8 cellular contexts compared by ENCODE assay signal in the genomic region with DNA sequence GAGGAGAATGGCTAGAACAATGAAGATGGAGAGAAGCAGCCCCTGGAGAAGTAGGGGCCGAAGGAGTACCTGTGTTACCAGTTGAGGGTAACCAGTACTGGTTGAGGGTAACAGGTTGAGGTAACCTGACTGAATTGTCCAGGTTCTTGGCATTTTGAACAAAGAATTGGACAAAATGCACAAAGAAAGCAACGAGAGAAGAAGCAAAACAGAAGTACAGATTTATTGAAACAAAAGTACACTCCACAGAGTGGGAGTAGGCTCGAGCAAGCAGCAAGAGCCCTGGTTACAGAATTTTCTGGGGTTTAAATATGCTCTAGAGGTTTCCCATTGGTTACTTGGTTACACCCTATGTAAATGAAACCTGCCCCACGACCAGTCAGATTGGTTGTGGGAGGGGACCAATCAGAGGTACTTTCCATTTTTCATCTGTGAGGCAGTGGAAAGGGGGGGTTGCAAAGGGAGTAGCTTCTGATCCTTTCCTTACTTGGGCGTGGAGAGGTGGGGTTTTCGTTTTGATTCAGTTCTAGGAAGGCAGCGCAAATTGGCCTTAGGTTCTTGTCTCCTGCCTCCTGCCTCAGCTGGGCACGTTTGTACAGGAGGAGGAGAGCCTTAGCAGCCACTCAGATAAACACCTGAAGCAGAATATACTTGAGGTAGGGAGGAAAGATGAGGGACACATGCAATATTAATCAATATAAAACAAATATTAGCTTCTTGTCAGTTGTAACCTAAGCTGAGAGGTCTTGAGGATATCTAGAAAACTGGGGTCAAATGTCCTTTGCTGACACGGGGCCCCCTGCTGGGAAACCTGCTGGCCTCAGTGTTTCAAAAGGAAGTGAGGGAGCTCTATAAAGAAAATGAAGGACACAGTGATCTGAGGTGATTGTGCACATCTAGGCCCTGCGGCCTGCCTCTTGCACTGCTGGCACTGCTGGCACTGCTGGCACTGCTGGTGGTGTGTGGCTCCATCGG. TPM values are rescaled to one million over a fixed set of nuclear protein-coding genes. Genes with fewer than 3 reads are reported as not detected.
DNase-seq lines count a peak whose midpoint lies in the region; ATAC-seq lines count a peak whose summit lies in the region.

No MANE protein-coding gene starts in this region.

- ATAC-seq in HG03025 (IDR thresholded peaks at IDR 0.05; ENCODE audit: low FRiP score, unreplicated experiment) (no peak), GM18907 (IDR thresholded peaks at IDR 0.05; ENCODE audit: unreplicated experiment) (no peak)

- peaks cover 5% of the 10 kb centered on the region for H3K9me3 Mint-ChIP-seq in activated T-helper 2 cell treated with anti-CD3 and anti-CD28 coated beads, Interferon-gamma antibody, Interleukin-2, Interleukin-4, amounts not matched to agents 10 μg/mL and 5 μg/mL and 100 μg/mL, durations not matched to agents 14 hours and 24 hours and 36 hours

- DNase-seq in ELF-1 (ENCODE audit: low read depth, low spot score) (peak; percentile 41), NCI-H2196 (lab: John Stamatoyannopoulos, UW; ENCODE audit: unreplicated experiment) (peak; percentile 43), mucosa of gallbladder (ENCODE audit: low spot score) (peak; percentile 28), HPDE6-E6E7 (ENCODE audit: extremely low spot score) (no peak), HT-29 (ENCODE audit: low spot score) (no peak)
- DNase-seq in activated T-helper 2 cell treated with anti-CD3 and anti-CD28 coated beads, Interferon-gamma antibody, Interleukin-2, Interleukin-4, amounts not matched to agents 10 μg/mL and 5 μg/mL and 100 μg/mL, durations not matched to agents 14 hours and 24 hours and 36 hours (ENCODE audit: low spot score): peak; percentile 45

- peaks cover 4% of the 10 kb centered on the region for H3K36me3 Mint-ChIP-seq in activated T-helper 2 cell treated with anti-CD3 and anti-CD28 coated beads, Interferon-gamma antibody, Interleukin-2, Interleukin-4, amounts not matched to agents 10 μg/mL and 5 μg/mL and 100 μg/mL, durations not matched to agents 14 hours and 24 hours and 36 hours (ENCODE audit: low read depth)

- H3K27ac Mint-ChIP-seq in activated T-helper 2 cell treated with anti-CD3 and anti-CD28 coated beads, Interferon-gamma antibody, Interleukin-2, Interleukin-4, amounts not matched to agents 10 μg/mL and 5 μg/mL and 100 μg/mL, durations not matched to agents 14 hours and 24 hours and 36 hours: peak overlapping the region; percentile 81

- no peak overlapping the region for H3K4me3 Mint-ChIP-seq in activated T-helper 2 cell treated with anti-CD3 and anti-CD28 coated beads, Interferon-gamma antibody, Interleukin-2, Interleukin-4, amounts not matched to agents 10 μg/mL and 5 μg/mL and 100 μg/mL, durations not matched to agents 14 hours and 24 hours and 36 hours (ENCODE audit: low read depth)

- no peaks in the 10 kb centered on the region for H3K27me3 Mint-ChIP-seq in activated T-helper 2 cell treated with anti-CD3 and anti-CD28 coated beads, Interferon-gamma antibody, Interleukin-2, Interleukin-4, amounts not matched to agents 10 μg/mL and 5 μg/mL and 100 μg/mL, durations not matched to agents 14 hours and 24 hours and 36 hours (ENCODE audit: low read depth)

- H3K4me1 Mint-ChIP-seq in activated T-helper 2 cell treated with anti-CD3 and anti-CD28 coated beads, Interferon-gamma antibody, Interleukin-2, Interleukin-4, amounts not matched to agents 10 μg/mL and 5 μg/mL and 100 μg/mL, durations not matched to agents 14 hours and 24 hours and 36 hours (ENCODE audit: low read depth): peaks cover 12% of the 10 kb centered on the region

- intact Hi-C loops in activated T-helper 2 cell treated with anti-CD3 and anti-CD28 coated beads, Interferon-gamma antibody, Interleukin-2, Interleukin-4, amounts not matched to agents 10 μg/mL and 5 μg/mL and 100 μg/mL, durations not matched to agents 14 hours and 24 hours and 36 hours (cut with micrococcal nuclease): no loop called here

RNA-seq across cellular contexts. Expression of a gene that starts 14.3 kb away (rescaled TPM):
- 48.4 and 55.3 TPM in 2 replicates for total RNA-seq in activated T-helper 2 cell treated with anti-CD3 and anti-CD28 coated beads, Interferon-gamma antibody, Interleukin-2, Interleukin-4, amounts not matched to agents 10 μg/mL and 5 μg/mL and 100 μg/mL, durations not matched to agents 14 hours and 24 hours and 36 hours
- total RNA-seq in mucosa of gallbladder: 41.3 TPM
- 13.4 and 13.8 TPM in 2 replicates for total RNA-seq in HT-29 (2014; rRNA removed; shearing (Covaris generic))

RNA-seq across cellular contexts. Expression of a gene that starts 26.2 kb away (rescaled TPM):
- 41.3 and 42.4 TPM in 2 replicates for total RNA-seq in activated T-helper 2 cell treated with anti-CD3 and anti-CD28 coated beads, Interferon-gamma antibody, Interleukin-2, Interleukin-4, amounts not matched to agents 10 μg/mL and 5 μg/mL and 100 μg/mL, durations not matched to agents 14 hours and 24 hours and 36 hours
- total RNA-seq in mucosa of gallbladder: 61.2 TPM
- 21.0 and 26.2 TPM in 2 replicates for total RNA-seq in HT-29 (2014; rRNA removed; shearing (Covaris generic))

RNA-seq across cellular contexts. Expression of a gene that starts 38.3 kb away (rescaled TPM):
- total RNA-seq in activated T-helper 2 cell treated with anti-CD3 and anti-CD28 coated beads, Interferon-gamma antibody, Interleukin-2, Interleukin-4, amounts not matched to agents 10 μg/mL and 5 μg/mL and 100 μg/mL, durations not matched to agents 14 hours and 24 hours and 36 hours: 0.59 and 1.2 TPM in 2 replicates
- 17.1 TPM for total RNA-seq in mucosa of gallbladder
- 1.1 and 2.0 TPM in 2 replicates for total RNA-seq in HT-29 (2014; rRNA removed; shearing (Covaris generic))

RNA-seq across cellular contexts. Expression of a gene that starts 52.2 kb away (rescaled TPM):
- 117 and 123 TPM in 2 replicates for total RNA-seq in activated T-helper 2 cell treated with anti-CD3 and anti-CD28 coated beads, Interferon-gamma antibody, Interleukin-2, Interleukin-4, amounts not matched to agents 10 μg/mL and 5 μg/mL and 100 μg/mL, durations not matched to agents 14 hours and 24 hours and 36 hours
- 47.4 TPM for total RNA-seq in mucosa of gallbladder
- total RNA-seq in HT-29 (2014; rRNA removed; shearing (Covaris generic)): 184 and 209 TPM in 2 replicates

Comparison
In these comparisons a context has a peak if more than half of its experiments do, and no peak if none do; other contexts are left out.
1. DNase-seq: peak in ELF-1 (single experiment), NCI-H2196 (single experiment), activated T-helper 2 cell treated with anti-CD3 and anti-CD28 coated beads, Interferon-gamma antibody, Interleukin-2, Interleukin-4, amounts not matched to agents 10 μg/mL and 5 μg/mL and 100 μg/mL, durations not matched to agents 14 hours and 24 hours and 36 hours (single experiment) and mucosa of gallbladder (single experiment); none in HPDE6-E6E7 (single experiment) and HT-29 (single experiment).